Comparison of ENCODE assay signal across 1 cellular context in the genomic region with DNA sequence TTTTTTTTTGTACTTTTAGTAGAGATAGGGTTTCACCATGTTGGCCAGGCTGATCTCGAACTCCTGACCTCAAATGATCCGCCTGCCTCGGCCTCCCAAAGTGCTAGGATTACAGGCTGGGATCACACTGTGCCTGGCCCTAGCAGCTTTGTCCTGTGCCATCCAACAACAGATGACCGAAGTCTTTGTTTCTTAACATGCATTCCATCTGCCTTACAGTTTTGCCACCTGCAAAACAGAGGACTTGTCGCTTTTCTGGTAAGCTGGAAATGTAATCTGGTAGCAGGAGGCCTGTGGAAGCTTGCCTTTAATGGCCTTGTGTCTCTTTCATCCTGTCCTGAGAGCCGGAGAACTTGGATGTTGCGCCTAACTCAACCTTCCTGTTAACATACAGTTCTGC.
TF ChIP-seq lines count a peak whose summit lies in the region.

No MANE protein-coding gene starts in this region.

TF ChIP-seq in K562, 482 proteins besides CTCF, POLR2A, EP300 and RAD21:
- no peak for TF ChIP-seq MBD2 (IDR thresholded peaks at IDR 0.05; ENCODE audit: borderline replicate concordance, low read depth)
- TF ChIP-seq ZNF274 (IDR thresholded peaks at IDR 0.05; ENCODE audit: borderline replicate concordance, low read depth, low read length) = no peak
- TF ChIP-seq MYBL2 (IDR thresholded peaks at IDR 0.05; ENCODE audit: low read depth) = no peak
- TF ChIP-seq MYBL2 (CRISPR knock-in tag; IDR thresholded peaks at IDR 0.05; ENCODE audit: borderline replicate concordance) = no peak
- TF ChIP-seq ZNF511 (CRISPR knock-in tag; IDR thresholded peaks at IDR 0.05) = no peak
- no peak for TF ChIP-seq ZSCAN32 (CRISPR knock-in tag; IDR thresholded peaks at IDR 0.05)
- TF ChIP-seq ETV1 (tag; conservative IDR thresholded peaks at IDR 0.05; ENCODE audit: low read depth) = no peak
- no peak for TF ChIP-seq STAT5A (IDR thresholded peaks at IDR 0.05; ENCODE audit: borderline replicate concordance, low read length)
- no peak for TF ChIP-seq HLTF (IDR thresholded peaks at IDR 0.05)
